9 cellular contexts compared by ENCODE assay signal in the genomic region with DNA sequence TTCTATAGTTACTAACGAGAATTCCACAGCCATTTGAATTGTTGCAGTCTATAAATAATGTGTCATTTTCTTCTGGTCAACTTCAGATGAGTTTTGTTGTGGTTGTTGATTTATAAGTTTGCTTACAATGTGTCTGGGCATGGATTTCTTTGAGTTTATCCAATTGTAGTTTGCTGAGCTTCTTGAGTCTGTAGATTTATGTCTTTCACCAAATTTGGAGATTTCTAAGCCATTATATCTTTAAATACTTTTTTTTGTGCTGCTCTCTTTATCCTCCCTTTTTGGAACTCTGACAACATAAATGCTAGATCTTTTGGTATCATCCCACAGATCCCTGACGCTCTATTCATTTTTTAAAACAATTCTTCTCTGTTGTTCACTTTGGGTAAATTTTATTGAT.
"Had no signal": no experiment of that assay in that cellular context is flagged by ENCODE, and none has a peak within 500 bp of the region (broad histone marks: within the 10 kb centered on the region; RNA-seq: fewer than 3 reads in every experiment).

No MANE protein-coding gene starts in this region.

- DNase-seq: GM23248, GOT3, H7, H9, HCEC 1CT, HFFc6 had no signal

- H3K4me3 ChIP-seq: GM23248, GM23338, HAP-1 had no signal

- H2AFZ ChIP-seq: GM23248, GM23338 had no signal

- H3K4me2 ChIP-seq: GM23338 had no signal

- H3K4me1 ChIP-seq: HAP-1 had no signal

- H3K36me3 ChIP-seq: HAP-1 had no signal

- ATAC-seq: GM23338, HCT116 had no signal

- H3K9ac ChIP-seq: GM23248 had no signal

- H3K27ac ChIP-seq: GM23248 had no signal
